Comparison of ENCODE assay signal across 11 cellular contexts in the genomic region with DNA sequence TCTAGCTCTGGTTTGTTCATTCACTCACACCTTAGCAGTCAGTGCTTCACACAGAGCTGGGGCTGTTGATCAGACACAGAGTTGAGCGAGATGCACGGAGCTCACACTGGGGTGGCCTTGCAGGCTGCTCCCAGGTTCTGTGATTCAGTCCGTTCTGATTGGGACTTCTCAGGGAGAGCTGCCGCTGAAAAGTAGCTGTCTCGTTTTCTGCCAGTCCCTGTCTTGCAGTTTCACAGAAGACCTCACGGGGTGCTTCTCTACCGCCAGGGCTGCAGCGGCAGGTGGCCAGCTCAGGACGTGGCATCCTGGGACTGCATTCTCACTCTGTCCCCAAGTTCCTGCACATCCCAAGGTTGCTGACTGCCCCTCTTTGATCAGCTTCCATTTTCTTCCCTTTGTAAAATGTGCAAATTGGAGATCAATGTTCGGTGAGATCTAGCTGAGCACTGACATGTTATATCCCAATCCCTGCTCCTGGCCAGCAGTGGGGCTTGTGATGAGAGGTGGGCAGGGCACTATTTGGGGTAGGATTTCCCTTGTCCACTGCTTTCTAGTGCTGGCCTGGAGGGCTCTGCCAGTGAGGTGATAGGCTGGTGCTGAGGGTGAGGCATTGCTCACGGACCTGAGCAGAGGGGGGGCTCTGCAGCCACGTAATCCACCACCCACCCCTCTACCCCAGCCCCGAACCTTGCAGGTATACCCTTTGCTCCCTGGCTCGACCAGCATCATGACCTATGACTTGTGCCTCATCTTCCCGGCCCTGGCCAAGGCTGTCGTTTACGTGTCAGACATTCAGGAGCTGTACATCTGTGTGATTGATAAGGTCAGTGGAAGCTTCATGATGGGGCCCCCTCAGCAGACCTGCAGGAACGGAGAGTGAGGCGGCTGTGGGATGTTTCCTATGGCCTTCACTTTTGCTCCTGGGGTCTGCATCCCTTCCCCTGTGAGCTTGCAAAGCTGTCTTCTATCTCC. TPM values are rescaled to one million over a fixed set of nuclear protein-coding genes. Genes with fewer than 3 reads are reported as not detected.
DNase-seq lines count a peak whose midpoint lies in the region; ATAC-seq and TF ChIP-seq lines count a peak whose summit lies in the region.
"Had no signal": no experiment of that assay in that cellular context is flagged by ENCODE, and none has a peak within 500 bp of the region (broad histone marks: within the 10 kb centered on the region; RNA-seq: fewer than 3 reads in every experiment).

No MANE protein-coding gene starts in this region.

- no peaks in the 10 kb centered on the region for H3K9me3 ChIP-seq in left ventricle myocardium inferior (replicated peaks)
- no peaks in the 10 kb centered on the region for H3K9me3 ChIP-seq in vagina

- H3K36me3 ChIP-seq in left ventricle myocardium inferior (no peaks in the 10 kb centered on the region), vagina (no peaks in the 10 kb centered on the region)

- TF ChIP-seq CTCF in left ventricle myocardium inferior (IDR thresholded peaks at IDR 0.05; ENCODE audit: borderline replicate concordance) = peak; percentile 58
- TF ChIP-seq CTCF in fibroblast of the aortic adventitia (IDR thresholded peaks at IDR 0.05; ENCODE audit: insufficient read depth, low read length) = peak; percentile 31
- TF ChIP-seq CTCF in vagina (IDR thresholded peaks at IDR 0.05) = no peak

- H3K27me3 ChIP-seq in left ventricle myocardium inferior (ENCODE audit: low read depth) (peaks cover 49% of the 10 kb centered on the region), vagina (no peaks in the 10 kb centered on the region)

- DNase-seq in left ventricle myocardium inferior = no peak
- no peak for DNase-seq in cardiac septum (ENCODE audit: low spot score)
- DNase-seq in RPMI8226 = peak; percentile 56
- no peak for DNase-seq in fibroblast of the aortic adventitia (ENCODE audit: low read depth)
- peak; percentile 77 to 85 for DNase-seq in vagina (ENCODE audit: extremely low spot score in 2 of 2)
- no peak for DNase-seq in ureter (ENCODE audit: low spot score)
- DNase-seq in NCI-H2107 treated with DMSO at 0.1 percent for 48 hours (lab: John Stamatoyannopoulos, UW; ENCODE audit: unreplicated experiment) = no peak
- DNase-seq: activated CD4-positive, alpha-beta memory T cell treated with anti-CD3 and anti-CD28 coated beads, Interleukin-2, amount 10 ng/mL, durations not matched to agents 7 days and 5 days; anterior cingulate cortex; CD4-positive, CD25-positive, alpha-beta regulatory T cell had no signal

- H3K27ac ChIP-seq in left ventricle myocardium inferior (replicated peaks) = no peak overlapping the region
- H3K27ac ChIP-seq in vagina = no peak overlapping the region

- intact Hi-C loops in left ventricle myocardium inferior (cut with micrococcal nuclease) (no loop called here), cardiac septum (cut with DNase I) (no loop called here), vagina (cut with DNase I) (no loop called here)

- no peak for TF ChIP-seq POLR2A in vagina (IDR thresholded peaks at IDR 0.05)

- H3K4me1 ChIP-seq in left ventricle myocardium inferior (peaks cover 4% of the 10 kb centered on the region), vagina (no peaks in the 10 kb centered on the region)

- H3K4me3 ChIP-seq in left ventricle myocardium inferior (no peak overlapping the region), fibroblast of the aortic adventitia (ENCODE audit: low read depth, low read length) (no peak overlapping the region), vagina (no peak overlapping the region)

- ATAC-seq in GM21529 (IDR thresholded peaks at IDR 0.05; ENCODE audit: unreplicated experiment) = no peak

RNA-seq across cellular contexts. Expression of gene TXNRD3, which starts 5.3 kb away (rescaled TPM):
- 4.1 TPM for total RNA-seq in left ventricle myocardium inferior
- total RNA-seq in cardiac septum = 5.1 TPM
- total RNA-seq in fibroblast of the aortic adventitia (ENCODE audit: low replicate concordance) = 13.2 and 27.9 TPM in 2 replicates
- total RNA-seq in vagina = 7.1 TPM
- 12.3 TPM for total RNA-seq in ureter

RNA-seq across cellular contexts. Expression of gene CHCHD6, which starts 43.8 kb away (rescaled TPM):
- total RNA-seq in left ventricle myocardium inferior = 10.1 TPM
- 12.1 TPM for total RNA-seq in cardiac septum
- 10.8 and 13.4 TPM in 2 replicates for total RNA-seq in fibroblast of the aortic adventitia (ENCODE audit: low replicate concordance)
- total RNA-seq in vagina = 12.8 TPM
- total RNA-seq in ureter = 15.9 TPM

Comparison
In these comparisons a context has a peak if more than half of its experiments do, and no peak if none do; other contexts are left out.
1. DNase-seq: peak in RPMI8226 (single experiment) and vagina (2 of 2); none in left ventricle myocardium inferior (single experiment), cardiac septum (single experiment), fibroblast of the aortic adventitia (single experiment), ureter (single experiment) and NCI-H2107 treated with DMSO at 0.1 percent for 48 hours (single experiment).
2. CTCF ChIP-seq: peak in left ventricle myocardium inferior (single experiment) and fibroblast of the aortic adventitia (single experiment); none in vagina (0 of 3).